In the genomic region with DNA sequence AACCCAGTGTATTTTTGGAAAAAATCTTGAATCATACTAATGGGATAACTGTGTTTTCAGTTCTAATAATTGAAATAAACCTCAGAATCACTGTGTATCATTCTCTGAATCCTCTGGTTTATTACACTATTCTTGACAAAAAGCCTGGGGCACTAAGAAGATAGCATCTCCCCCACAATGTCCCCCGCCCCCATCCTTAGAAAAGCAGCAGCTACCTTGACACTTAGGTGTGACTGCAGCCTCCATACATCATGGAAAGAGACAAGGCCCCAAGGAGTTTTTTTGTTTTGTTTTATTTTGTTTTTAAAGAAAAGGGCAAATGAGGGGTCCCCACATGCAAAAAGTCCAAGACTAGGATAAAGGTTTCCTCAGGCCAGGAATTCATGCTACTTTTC, we compare ENCODE assay signal across 20 cellular contexts.
DNase-seq lines count a peak whose midpoint lies in the region; ATAC-seq, FAIRE-seq and TF ChIP-seq lines count a peak whose summit lies in the region.
"Had no signal": no experiment of that assay in that cellular context is flagged by ENCODE, and none has a peak within 500 bp of the region (broad histone marks: within the 10 kb centered on the region; RNA-seq: fewer than 3 reads in every experiment).

No MANE protein-coding gene starts in this region.

- no peaks in the 10 kb centered on the region for H4K20me1 ChIP-seq in PC-9 (ENCODE audit: insufficient read depth)
- H4K20me1 ChIP-seq: BLaER1 had no signal

- no peak overlapping the region for H2AFZ ChIP-seq in PC-9

- H3K27me3 ChIP-seq in heart right ventricle (no peaks in the 10 kb centered on the region), PC-9 (ENCODE audit: insufficient read depth, low read depth) (no peaks in the 10 kb centered on the region), transverse colon (no peaks in the 10 kb centered on the region)
- H3K27me3 ChIP-seq: adrenal gland, BLaER1, breast epithelium, SJCRH30, suprapubic skin, uterus had no signal

- intact Hi-C loops in heart right ventricle (cut with DNase I) (loop anchor here in 3 of 10 donors (5.0 to 10.0 kb wide), 3 partner anchors 72 to 85 kb away; no protein-coding TSS in a partner anchor), cardiac septum (cut with DNase I) (loop anchor here (5.0 kb wide), 1 partner anchor 75 kb away; no protein-coding TSS in a partner anchor), PC-9 (cut with micrococcal nuclease; ENCODE audit: unreplicated experiment) (no loop called here), transverse colon (cut with DNase I; ENCODE audit: low total_unique reads) (no loop called here)

- in situ Hi-C loops in transverse colon (cut with MboI; ENCODE audit: low pct_ligation_motif_present in 1 of 4, low pct_unique_long_range_greater_than_20kb in 1 of 4, low sequenced_read_pairs in 3 of 4), result no loop called here

- H3K36me3 ChIP-seq in heart right ventricle (no peaks in the 10 kb centered on the region), PC-9 (ENCODE audit: low read depth) (no peaks in the 10 kb centered on the region), transverse colon (no peaks in the 10 kb centered on the region)
- H3K36me3 ChIP-seq: adrenal gland, BLaER1, breast epithelium, SJCRH30, suprapubic skin, uterus had no signal

- no peak overlapping the region for H3K4me2 ChIP-seq in PC-9
- H3K4me2 ChIP-seq: BLaER1 had no signal

- no peak for TF ChIP-seq CTCF in heart right ventricle (IDR thresholded peaks at IDR 0.05)
- no peak for TF ChIP-seq CTCF in PC-9 (conservative IDR thresholded peaks at IDR 0.05)
- TF ChIP-seq CTCF in transverse colon (IDR thresholded peaks at IDR 0.05), result no peak
- no peak for TF ChIP-seq CTCF in chondrocyte (IDR thresholded peaks at IDR 0.05)

- no peak for ATAC-seq in heart right ventricle
- ATAC-seq in HG03521 (IDR thresholded peaks at IDR 0.05; ENCODE audit: unreplicated experiment), result no peak
- ATAC-seq: naive thymus-derived CD4-positive, alpha-beta T cell had no signal

- H3K4me3 Mint-ChIP-seq in chondrocyte (ENCODE audit: unreplicated experiment), result no peak overlapping the region
- H3K4me3 Mint-ChIP-seq: activated T-cell treated with anti-CD3 and anti-CD28 coated beads, Interleukin-2, amount 50 U/mL, for 24 hours; naive thymus-derived CD4-positive, alpha-beta T cell; T-helper 1 cell treated with Interleukin-12 subunit alpha and Interleukin-12 subunit beta and Interleukin-4 antibody, amounts not matched to agents 30 μg/mL and 1 μg/mL, for 36 hours had no signal

- CTCF ChIA-PET in PC-9 (lab: Charles Lee), result no interaction called here

- POLR2A ChIA-PET in PC-9 (lab: Charles Lee; ENCODE audit: unreplicated experiment), result no interaction called here

- no TSS peak for BruUV-seq in PC-9 (replicated peaks; lab: Mats Ljungman, UMichigan)

- peaks cover 83% of the 10 kb centered on the region for H3K79me2 ChIP-seq in PC-9 (ENCODE audit: low read depth)

- DNase-seq in heart right ventricle (no peak), cardiac septum (ENCODE audit: low spot score) (no peak), PC-9 (no peak), transverse colon (no peak), chondrocyte (ENCODE audit: low spot score) (no peak), DMS153 treated with DMSO at 0.1 percent for 48 hours (lab: John Stamatoyannopoulos, UW; ENCODE audit: unreplicated experiment) (no peak)
- DNase-seq: activated T-cell treated with anti-CD3 and anti-CD28 coated beads, Interleukin-2, amount 50 U/mL, for 24 hours; naive thymus-derived CD4-positive, alpha-beta T cell; NCI-H2029 treated with DMSO at 0.1 percent for 48 hours; NCI-H226; uterus had no signal

- H3K27me3 Mint-ChIP-seq in chondrocyte (ENCODE audit: low read depth), result no peaks in the 10 kb centered on the region

- FAIRE-seq in islet of Langerhans (lab: Jason Lieb, UNC), result peak; percentile 24

- H3K9me3 Mint-ChIP-seq in chondrocyte (ENCODE audit: low read depth), result no peaks in the 10 kb centered on the region
- H3K9me3 Mint-ChIP-seq: activated T-cell treated with anti-CD3 and anti-CD28 coated beads, Interleukin-2, amount 50 U/mL, for 24 hours; naive thymus-derived CD4-positive, alpha-beta T cell; T-helper 1 cell treated with Interleukin-12 subunit alpha and Interleukin-12 subunit beta and Interleukin-4 antibody, amounts not matched to agents 30 μg/mL and 1 μg/mL, for 36 hours had no signal

- peak overlapping the region in 7 of 10 donors; percentile 12 to 87 (median 28) for H3K27ac ChIP-seq in heart right ventricle
- H3K27ac ChIP-seq in PC-9, result peak overlapping the region; percentile 85
- peak overlapping the region in 3 of 4 donors; percentile 31 to 84 (median 40) for H3K27ac ChIP-seq in transverse colon
- H3K27ac ChIP-seq: BLaER1, breast epithelium, coronary artery, SJCRH30, suprapubic skin had no signal

- H3K4me1 ChIP-seq in heart right ventricle (peaks cover 2 to 71% (median 37%) of the 10 kb centered on the region in 9 donors), PC-9 (replicated peaks; ENCODE audit: insufficient read depth) (peaks cover 46% of the 10 kb centered on the region), transverse colon (peaks cover 8 to 67% (median 39%) of the 10 kb centered on the region in 4 donors)

- TF ChIP-seq EP300 in transverse colon (IDR thresholded peaks at IDR 0.05; ENCODE audit: low read depth), result no peak

- no peak overlapping the region for H3K4me3 ChIP-seq in heart right ventricle
- no peak overlapping the region for H3K4me3 ChIP-seq in PC-9
- H3K4me3 ChIP-seq in transverse colon, result no peak overlapping the region
- H3K4me3 ChIP-seq: adrenal gland, BLaER1, breast epithelium, coronary artery, SJCRH30, suprapubic skin, uterus had no signal

- H3K9me3 ChIP-seq in heart right ventricle (no peaks in the 10 kb centered on the region), PC-9 (ENCODE audit: insufficient read depth, low read depth) (no peaks in the 10 kb centered on the region), transverse colon (no peaks in the 10 kb centered on the region)
- H3K9me3 ChIP-seq: adrenal gland, BLaER1, breast epithelium, SJCRH30, suprapubic skin, uterus had no signal

- H3F3A ChIP-seq in PC-9 (ENCODE audit: insufficient read depth, low read depth), result peaks cover 40% of the 10 kb centered on the region

- H3K9me2 ChIP-seq in PC-9 (ENCODE audit: insufficient read depth), result no peaks in the 10 kb centered on the region

- 92 to 96% methylated on average over 1 of the region's 1 CpG for WGBS in heart right ventricle, 2 donors
- WGBS in transverse colon (ENCODE audit: low coverage in 1 of 2), 2 donors, result 94 to 100% methylated on average over 1 of the region's 1 CpG

- peaks cover 42% of the 10 kb centered on the region for H3K4me1 Mint-ChIP-seq in chondrocyte (ENCODE audit: low read depth)

- no peaks in the 10 kb centered on the region for H3K36me3 Mint-ChIP-seq in chondrocyte (ENCODE audit: low read depth)
- H3K36me3 Mint-ChIP-seq: naive thymus-derived CD4-positive, alpha-beta T cell had no signal

- TF ChIP-seq POLR2A in transverse colon (IDR thresholded peaks at IDR 0.05), result no peak

- no peak overlapping the region for H3K27ac Mint-ChIP-seq in chondrocyte (ENCODE audit: unreplicated experiment)
- H3K27ac Mint-ChIP-seq: activated T-cell treated with anti-CD3 and anti-CD28 coated beads, Interleukin-2, amount 50 U/mL, for 24 hours; naive thymus-derived CD4-positive, alpha-beta T cell; T-helper 1 cell treated with Interleukin-12 subunit alpha and Interleukin-12 subunit beta and Interleukin-4 antibody, amounts not matched to agents 30 μg/mL and 1 μg/mL, for 36 hours had no signal

Comparison
In these comparisons a context has a peak if more than half of its experiments do, and no peak if none do; other contexts are left out.
1. H3K27ac ChIP-seq: peak in every context shown above with its lines; median percentile 85 in PC-9; 40 in transverse colon; 28 in heart right ventricle.